Comparison of ENCODE assay signal across 22 cellular contexts in the genomic region with DNA sequence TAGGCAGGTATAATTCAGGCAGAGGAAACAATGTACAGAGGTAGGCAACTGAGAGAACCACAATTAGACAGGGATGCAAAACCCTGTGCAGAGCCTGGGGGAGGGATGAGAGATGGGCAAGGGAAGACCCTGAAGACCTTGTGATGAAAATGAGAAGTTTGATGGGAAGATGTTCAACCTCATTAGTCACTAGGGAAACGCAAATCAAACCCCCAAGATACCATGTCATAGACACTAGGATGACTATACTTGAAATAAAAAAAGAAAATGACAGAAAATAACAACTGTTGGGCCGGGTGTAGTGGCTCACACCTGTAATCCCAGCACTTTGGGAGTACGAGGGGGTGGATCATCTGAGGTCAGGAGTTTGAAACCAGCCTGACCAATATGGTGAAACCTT.
"Had no signal": no experiment of that assay in that cellular context is flagged by ENCODE, and none has a peak within 500 bp of the region (broad histone marks: within the 10 kb centered on the region; RNA-seq: fewer than 3 reads in every experiment).

No MANE protein-coding gene starts in this region.

- H3K27ac ChIP-seq: colonic mucosa, epithelial cell of prostate, esophagus squamous epithelium, gastrocnemius medialis, heart right ventricle, left lung, lower lobe of right lung had no signal

- H3K4me1 ChIP-seq: colonic mucosa, esophagus squamous epithelium, gastrocnemius medialis, left lung, lower lobe of right lung had no signal

- H3K9me3 ChIP-seq: esophagus squamous epithelium, gastrocnemius medialis, lower lobe of right lung had no signal

- H3K27me3 ChIP-seq: colonic mucosa, esophagus squamous epithelium, gastrocnemius medialis, heart right ventricle, left lung had no signal

- H3K36me3 ChIP-seq: colonic mucosa, esophagus squamous epithelium, gastrocnemius medialis, heart right ventricle, left lung, lower lobe of right lung had no signal

- DNase-seq: colonic mucosa; cortex of kidney; effector CD8-positive, alpha-beta T cell; effector memory CD8-positive, alpha-beta T cell; endodermal cell; erythroblast; esophagus squamous epithelium; foreskin fibroblast; foreskin melanocyte; gastrocnemius medialis; glutamatergic neuron; head of caudate nucleus; heart right ventricle; hippocampal formation; left cardiac atrium; left lung; left ventricle myocardium superior; lower lobe of right lung; mesendoderm; midbrain had no signal

- ATAC-seq: effector memory CD8-positive, alpha-beta T cell; esophagus mucosa; gastrocnemius medialis; heart right ventricle; left cardiac atrium; left lung; left ventricle myocardium superior; lower lobe of right lung had no signal

- H3K4me3 ChIP-seq: colonic mucosa, esophagus squamous epithelium, gastrocnemius medialis, heart right ventricle, left lung, lower lobe of right lung had no signal
